ENCODE assay signal across 13 cellular contexts in genomic region chr9:134554750-134555655, GRCh38.
DNase-seq lines count a peak whose midpoint lies in the region; ATAC-seq and TF ChIP-seq lines count a peak whose summit lies in the region.
"Had no signal": no experiment of that assay in that cellular context is flagged by ENCODE, and none has a peak within 500 bp of the region (broad histone marks: within the 10 kb centered on the region; RNA-seq: fewer than 3 reads in every experiment).

No MANE protein-coding gene starts in this region.

- DNase-seq in SJCRH30 (peak; percentile 71 to 75), glutamatergic neuron (peak; percentile 36), suprapubic skin (ENCODE audit: low spot score in 2 of 2) (no peak)
- no peak for DNase-seq in activated CD4-positive, alpha-beta T cell treated with anti-CD3 and anti-CD28 coated beads for 4 hours
- no peak for DNase-seq in activated CD4-positive, alpha-beta T cell treated with anti-CD3 and anti-CD28 coated beads, Interleukin-2, amount 10 ng/mL, durations not matched to agents 24 days and 14 days
- DNase-seq: activated gamma-delta T cell treated with Interleukin-2 at 50 U/mL for 16 hours, Kasumi-1, NCI-H1694 treated with DMSO at 0.1 percent for 48 hours, NCI-H69, SHP77 had no signal

- H3K27me3 ChIP-seq in BLaER1 (no peaks in the 10 kb centered on the region), SJCRH30 (no peaks in the 10 kb centered on the region), suprapubic skin (peaks cover 22% of the 10 kb centered on the region)

- H3K9ac ChIP-seq in BLaER1 = peak overlapping the region; percentile 18; the same call in 1 of the 2 replicates

- H3K4me3 Mint-ChIP-seq in glutamatergic neuron (ENCODE audit: unreplicated experiment) (no peak overlapping the region), nephron (no peak overlapping the region)
- no peak overlapping the region for H3K4me3 Mint-ChIP-seq in activated CD4-positive, alpha-beta T cell treated with anti-CD3 and anti-CD28 coated beads, Interleukin-2, amount 10 ng/mL, durations not matched to agents 24 days and 14 days

- H3K9me3 ChIP-seq in BLaER1 (no peaks in the 10 kb centered on the region; the same call in 1 of the 2 replicates), SJCRH30 (replicated peaks) (no peaks in the 10 kb centered on the region), suprapubic skin (no peaks in the 10 kb centered on the region)

- no peaks in the 10 kb centered on the region for H3K36me3 ChIP-seq in BLaER1
- no peaks in the 10 kb centered on the region for H3K36me3 ChIP-seq in SJCRH30
- no peaks in the 10 kb centered on the region for H3K36me3 ChIP-seq in suprapubic skin

- 63% methylated on average over 4 of the region's 18 CpGs for WGBS in suprapubic skin

- H3K4me1 ChIP-seq in BLaER1 (peaks cover 96% of the 10 kb centered on the region), SJCRH30 (peaks cover 40% of the 10 kb centered on the region), suprapubic skin (peaks cover 31% of the 10 kb centered on the region)

- H3K27me3 Mint-ChIP-seq in glutamatergic neuron (ENCODE audit: unreplicated experiment) = peaks cover 6% of the 10 kb centered on the region
- H3K27me3 Mint-ChIP-seq in nephron (ENCODE audit: low read depth) = peaks cover 6% of the 10 kb centered on the region
- H3K27me3 Mint-ChIP-seq in activated CD4-positive, alpha-beta T cell treated with anti-CD3 and anti-CD28 coated beads, Interleukin-2, amount 10 ng/mL, durations not matched to agents 24 days and 14 days = no peaks in the 10 kb centered on the region

- H3K27ac Mint-ChIP-seq in glutamatergic neuron (ENCODE audit: unreplicated experiment) (no peak overlapping the region), nephron (peak overlapping the region in 2 of 3 experiments; percentile 26 to 53)
- H3K27ac Mint-ChIP-seq in activated CD4-positive, alpha-beta T cell treated with anti-CD3 and anti-CD28 coated beads, Interleukin-2, amount 10 ng/mL, durations not matched to agents 24 days and 14 days = no peak overlapping the region

- H3K4me2 ChIP-seq in BLaER1 = peak overlapping the region; percentile 98

- H3K4me3 ChIP-seq in BLaER1 (no peak overlapping the region), SJCRH30 (no peak overlapping the region), suprapubic skin (no peak overlapping the region)

- no peaks in the 10 kb centered on the region for H4K20me1 ChIP-seq in BLaER1

- intact Hi-C loops in activated CD4-positive, alpha-beta T cell treated with anti-CD3 and anti-CD28 coated beads, Interleukin-2, amount 10 ng/mL, durations not matched to agents 24 days and 14 days (cut with micrococcal nuclease) = no loop called here

- TF ChIP-seq POLR2A in suprapubic skin (IDR thresholded peaks at IDR 0.05) = no peak

- ATAC-seq in GM21515 (IDR thresholded peaks at IDR 0.05; ENCODE audit: unreplicated experiment) = no peak

- peaks cover 4% of the 10 kb centered on the region for H3K9me3 Mint-ChIP-seq in glutamatergic neuron (ENCODE audit: unreplicated experiment)
- H3K9me3 Mint-ChIP-seq in nephron = peaks cover 2% of the 10 kb centered on the region
- no peaks in the 10 kb centered on the region for H3K9me3 Mint-ChIP-seq in activated CD4-positive, alpha-beta T cell treated with anti-CD3 and anti-CD28 coated beads, Interleukin-2, amount 10 ng/mL, durations not matched to agents 24 days and 14 days

- TF ChIP-seq CTCF in glutamatergic neuron (IDR thresholded peaks at IDR 0.05; ENCODE audit: partially characterized antibody, unreplicated experiment) (no peak), nephron (IDR thresholded peaks at IDR 0.05; ENCODE audit: unreplicated experiment in 3 of 3) (no peak), suprapubic skin (IDR thresholded peaks at IDR 0.05) (no peak)

- TF ChIP-seq EP300 in suprapubic skin (IDR thresholded peaks at IDR 0.05) = no peak

- H3K36me3 Mint-ChIP-seq in glutamatergic neuron (ENCODE audit: unreplicated experiment) = peaks cover 6% of the 10 kb centered on the region
- H3K36me3 Mint-ChIP-seq in nephron (ENCODE audit: low read depth) = peaks cover 3% of the 10 kb centered on the region
- no peaks in the 10 kb centered on the region for H3K36me3 Mint-ChIP-seq in activated CD4-positive, alpha-beta T cell treated with anti-CD3 and anti-CD28 coated beads, Interleukin-2, amount 10 ng/mL, durations not matched to agents 24 days and 14 days (ENCODE audit: low read depth)

- peaks cover 20% of the 10 kb centered on the region for H3K4me1 Mint-ChIP-seq in glutamatergic neuron (ENCODE audit: low read depth, unreplicated experiment)
- H3K4me1 Mint-ChIP-seq in nephron = peaks cover 33% of the 10 kb centered on the region
- peaks cover 2% of the 10 kb centered on the region for H3K4me1 Mint-ChIP-seq in activated CD4-positive, alpha-beta T cell treated with anti-CD3 and anti-CD28 coated beads, Interleukin-2, amount 10 ng/mL, durations not matched to agents 24 days and 14 days

- H3K27ac ChIP-seq in BLaER1 (0 out of 2 replicates have a peak overlapping the region, but pooled peaks have one; percentile 5), SJCRH30 (no peak overlapping the region), suprapubic skin (no peak overlapping the region)

Comparison
In these comparisons a context has a peak if more than half of its experiments do, and no peak if none do; other contexts are left out.
1. DNase-seq: peak in SJCRH30 (2 of 2) and glutamatergic neuron (single experiment); none in activated CD4-positive, alpha-beta T cell treated with anti-CD3 and anti-CD28 coated beads for 4 hours (0 of 2), suprapubic skin (0 of 2) and activated CD4-positive, alpha-beta T cell treated with anti-CD3 and anti-CD28 coated beads, Interleukin-2, amount 10 ng/mL, durations not matched to agents 24 days and 14 days (single experiment).
2. H3K27ac Mint-ChIP-seq: peak in nephron (2 of 3); none in glutamatergic neuron (single experiment) and activated CD4-positive, alpha-beta T cell treated with anti-CD3 and anti-CD28 coated beads, Interleukin-2, amount 10 ng/mL, durations not matched to agents 24 days and 14 days (single experiment).